ENCODE assay signal across 8 cellular contexts in the genomic region with DNA sequence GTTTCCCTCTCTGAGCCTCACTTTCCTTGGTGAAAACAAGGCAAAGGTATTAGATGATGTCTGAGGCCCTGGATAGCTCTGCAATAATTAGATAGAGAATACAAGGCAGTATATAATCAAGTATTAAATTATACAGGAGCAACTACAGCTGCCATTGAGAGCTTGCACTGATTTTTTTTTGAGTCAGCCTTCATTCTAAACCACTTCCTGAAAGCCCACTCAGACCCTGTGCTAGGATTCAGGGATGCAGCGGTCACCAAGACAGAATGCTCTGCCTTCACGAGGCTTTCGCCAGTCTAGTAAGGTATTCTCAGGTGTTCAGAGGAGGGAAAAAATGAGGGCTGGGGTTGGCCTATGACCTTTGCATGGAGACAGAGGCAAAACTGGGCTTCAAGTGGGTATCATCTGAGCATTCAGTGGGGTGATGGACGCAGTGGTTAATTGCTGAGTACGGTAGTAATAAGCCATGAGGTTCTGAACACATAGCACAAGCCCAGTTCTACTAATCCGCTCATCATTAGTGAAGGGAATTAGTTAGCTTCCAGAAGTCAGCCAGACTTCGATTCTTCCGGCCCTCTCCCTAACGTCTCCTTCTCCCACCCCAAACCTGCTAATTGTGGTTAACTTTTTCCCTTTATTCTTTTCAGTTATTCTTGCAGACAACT. TPM values are rescaled to one million over a fixed set of nuclear protein-coding genes. Genes with fewer than 3 reads are reported as not detected.
DNase-seq lines count a peak whose midpoint lies in the region; ATAC-seq and TF ChIP-seq lines count a peak whose summit lies in the region.

No MANE protein-coding gene starts in this region.

- CTCF ChIA-PET in activated CD4-positive, alpha-beta T cell treated with anti-CD3 and anti-CD28 coated beads, Interleukin-2, amount 10 ng/mL, durations not matched to agents 7 days and 5 days (lab: Charles Lee), result interaction anchor here (0.6 to 5.9 kb wide), 5 partner anchors 9 to 175 kb away, joined by 3 to 31 read pairs (median 5); no protein-coding TSS in a partner anchor
- CTCF ChIA-PET in activated CD8-positive, alpha-beta T cell treated with anti-CD3 and anti-CD28 coated beads for 36 hours (lab: Charles Lee), result interaction anchor here (0.7 to 2.1 kb wide), 2 partner anchors 15 to 203 kb away, joined by 3 to 9 read pairs; no protein-coding TSS in a partner anchor

- intact Hi-C loops in activated CD8-positive, alpha-beta T cell treated with anti-CD3 and anti-CD28 coated beads for 36 hours (cut with micrococcal nuclease), result loop anchor here (5.0 to 10.0 kb wide), 2 partner anchors 33 to 85 kb away; no protein-coding TSS in a partner anchor

- H3K27me3 ChIP-seq in layer of hippocampus (ENCODE audit: control insufficient read depth, insufficient read depth, low read length), result no peaks in the 10 kb centered on the region

- H3K27ac Mint-ChIP-seq in activated CD4-positive, alpha-beta T cell treated with anti-CD3 and anti-CD28 coated beads, Interleukin-2, amount 10 ng/mL, durations not matched to agents 7 days and 5 days, result peak overlapping the region; percentile 63
- H3K27ac Mint-ChIP-seq in activated CD8-positive, alpha-beta T cell treated with anti-CD3 and anti-CD28 coated beads for 36 hours, result peak overlapping the region; percentile 97

- no peak for TF ChIP-seq CTCF in activated CD8-positive, alpha-beta T cell treated with anti-CD3 and anti-CD28 coated beads for 36 hours (IDR thresholded peaks at IDR 0.05)

- H3K27ac ChIP-seq in layer of hippocampus (ENCODE audit: low read depth, low read length), result peak overlapping the region; percentile 94
- peak overlapping the region; percentile 79 for H3K27ac ChIP-seq in temporal lobe (ENCODE audit: low read depth, low read length)

- no peak for ATAC-seq in activated CD8-positive, alpha-beta T cell treated with anti-CD3 and anti-CD28 coated beads for 36 hours

- peak overlapping the region; percentile 94 for H3K4me3 Mint-ChIP-seq in activated CD4-positive, alpha-beta T cell treated with anti-CD3 and anti-CD28 coated beads, Interleukin-2, amount 10 ng/mL, durations not matched to agents 7 days and 5 days
- H3K4me3 Mint-ChIP-seq in activated CD8-positive, alpha-beta T cell treated with anti-CD3 and anti-CD28 coated beads for 36 hours, result peak overlapping the region; percentile 94

- POLR2A ChIA-PET in activated CD4-positive, alpha-beta T cell treated with anti-CD3 and anti-CD28 coated beads, Interleukin-2, amount 10 ng/mL, durations not matched to agents 7 days and 5 days (lab: Charles Lee), result no interaction called here
- POLR2A ChIA-PET in activated CD8-positive, alpha-beta T cell treated with anti-CD3 and anti-CD28 coated beads for 36 hours (lab: Charles Lee), result interaction anchor here (1.9 to 2.3 kb wide), 2 partner anchors 9 to 14 kb away, joined by 5 to 8 read pairs; no protein-coding TSS in a partner anchor

- no peaks in the 10 kb centered on the region for H3K27me3 Mint-ChIP-seq in activated CD4-positive, alpha-beta T cell treated with anti-CD3 and anti-CD28 coated beads, Interleukin-2, amount 10 ng/mL, durations not matched to agents 7 days and 5 days
- no peaks in the 10 kb centered on the region for H3K27me3 Mint-ChIP-seq in activated CD8-positive, alpha-beta T cell treated with anti-CD3 and anti-CD28 coated beads for 36 hours

- peaks cover 62% of the 10 kb centered on the region for H3K4me1 Mint-ChIP-seq in activated CD4-positive, alpha-beta T cell treated with anti-CD3 and anti-CD28 coated beads, Interleukin-2, amount 10 ng/mL, durations not matched to agents 7 days and 5 days
- H3K4me1 Mint-ChIP-seq in activated CD8-positive, alpha-beta T cell treated with anti-CD3 and anti-CD28 coated beads for 36 hours (ENCODE audit: low read depth), result peaks cover 64% of the 10 kb centered on the region

- no peak for DNase-seq in activated CD4-positive, alpha-beta T cell treated with anti-CD3 and anti-CD28 coated beads, Interleukin-2, amount 10 ng/mL, durations not matched to agents 7 days and 5 days
- no peak for DNase-seq in activated CD4-positive, alpha-beta T cell treated with anti-CD3 and anti-CD28 coated beads for 1 hour
- no peak for DNase-seq in activated CD8-positive, alpha-beta T cell treated with anti-CD3 and anti-CD28 coated beads for 36 hours
- DNase-seq in ecto neural progenitor cell (ENCODE audit: low spot score) (no peak), inferior parietal cortex (ENCODE audit: extremely low spot score) (no peak), nucleus accumbens (lab: John Stamatoyannopoulos, UW) (no peak)

- peaks cover 37% of the 10 kb centered on the region for H3K36me3 Mint-ChIP-seq in activated CD4-positive, alpha-beta T cell treated with anti-CD3 and anti-CD28 coated beads, Interleukin-2, amount 10 ng/mL, durations not matched to agents 7 days and 5 days (ENCODE audit: low read depth)
- H3K36me3 Mint-ChIP-seq in activated CD8-positive, alpha-beta T cell treated with anti-CD3 and anti-CD28 coated beads for 36 hours (ENCODE audit: low read depth), result peaks cover 36% of the 10 kb centered on the region

- H3K9me3 Mint-ChIP-seq in activated CD4-positive, alpha-beta T cell treated with anti-CD3 and anti-CD28 coated beads, Interleukin-2, amount 10 ng/mL, durations not matched to agents 7 days and 5 days, result no peaks in the 10 kb centered on the region
- no peaks in the 10 kb centered on the region for H3K9me3 Mint-ChIP-seq in activated CD8-positive, alpha-beta T cell treated with anti-CD3 and anti-CD28 coated beads for 36 hours

RNA-seq across cellular contexts. Expression of a gene that starts 3.6 kb away (rescaled TPM):
- total RNA-seq in activated CD4-positive, alpha-beta T cell treated with anti-CD3 and anti-CD28 coated beads, Interleukin-2, amount 10 ng/mL, durations not matched to agents 7 days and 5 days, result 10 to 100 TPM; 34.2 to 35.5 TPM
- 10 to 100 TPM; 54.4 to 60.2 TPM for total RNA-seq in activated CD8-positive, alpha-beta T cell treated with anti-CD3 and anti-CD28 coated beads for 36 hours
- 69.3 TPM for total RNA-seq in temporal lobe
